ENCODE assay signal across 9 cellular contexts in genomic region chr14:61527325-61528100, GRCh38.
A peak's percentile ranks its signal among the peaks of the same experiment; 100 is the strongest.
DNase-seq lines count a peak whose midpoint lies in the region; ATAC-seq and TF ChIP-seq lines count a peak whose summit lies in the region.
"Had no signal": no experiment of that assay in that cellular context is flagged by ENCODE, and none has a peak within 500 bp of the region (broad histone marks: within the 10 kb centered on the region; RNA-seq: fewer than 3 reads in every experiment).

No MANE protein-coding gene starts in this region.

- peak overlapping the region; percentile 21 for H3K27ac ChIP-seq in CD4-positive, alpha-beta T cell (ENCODE audit: low read depth, low read length)
- H3K27ac ChIP-seq in osteoblast (ENCODE audit: low read depth, low read length), result peak overlapping the region; percentile 89

- intact Hi-C loops in CD4-positive, alpha-beta T cell (cut with DNase I, micrococcal nuclease), result no loop called here

- H3K36me3 Mint-ChIP-seq in CD4-positive, alpha-beta T cell (ENCODE audit: low read depth), result peaks cover 97% of the 10 kb centered on the region
- peaks cover 71% of the 10 kb centered on the region for H3K36me3 Mint-ChIP-seq in effector memory CD8-positive, alpha-beta T cell (ENCODE audit: insufficient read depth)

- no peaks in the 10 kb centered on the region for H3K79me2 ChIP-seq in osteoblast (ENCODE audit: insufficient read depth, low read length)

- H3K4me2 ChIP-seq in osteoblast (ENCODE audit: insufficient read depth, low read length), result peak overlapping the region; percentile 39

- no peaks in the 10 kb centered on the region for H3K9me3 Mint-ChIP-seq in CD4-positive, alpha-beta T cell
- H3K9me3 Mint-ChIP-seq in effector memory CD8-positive, alpha-beta T cell, result no peaks in the 10 kb centered on the region

- H3K36me3 ChIP-seq in osteoblast (ENCODE audit: insufficient read depth, low read length), result no peaks in the 10 kb centered on the region

- no peaks in the 10 kb centered on the region for H4K20me1 ChIP-seq in osteoblast (ENCODE audit: insufficient read depth, low read length)

- DNase-seq in CD4-positive, alpha-beta T cell, result no peak
- DNase-seq in NCI-H226, result peak; percentile 83
- no peak for DNase-seq in effector memory CD8-positive, alpha-beta T cell
- DNase-seq in osteoblast (ENCODE audit: insufficient read length, low spot score, missing footprints), result peak; percentile 56
- DNase-seq in DMS 273 treated with DMSO at 0.1 percent for 48 hours (lab: John Stamatoyannopoulos, UW), result no peak
- no peak for DNase-seq in AML-193 (lab: John Stamatoyannopoulos, UW)
- DNase-seq in GM10248 (ENCODE audit: extremely low spot score), result no peak
- no peak for DNase-seq in NCI-H2107 (lab: John Stamatoyannopoulos, UW)
- DNase-seq: erythroblast had no signal

- POLR2A ChIA-PET in CD4-positive, alpha-beta T cell (lab: Charles Lee), result no interaction called here
- POLR2A ChIA-PET in GM10248 (lab: Yijun Ruan, JAX), result no interaction called here

- H3K4me1 Mint-ChIP-seq in CD4-positive, alpha-beta T cell (ENCODE audit: low read depth), result peaks cover 82% of the 10 kb centered on the region
- peaks cover 62 to 80% of the 10 kb centered on the region in 2 donors for H3K4me1 Mint-ChIP-seq in effector memory CD8-positive, alpha-beta T cell (ENCODE audit: low read depth in 2 of 2)

- no peak for TF ChIP-seq CTCF in CD4-positive, alpha-beta T cell (IDR thresholded peaks at IDR 0.05)
- no peak for TF ChIP-seq CTCF in osteoblast (IDR thresholded peaks at IDR 0.05; ENCODE audit: extremely low read depth, low read depth, low read length)
- no peak for TF ChIP-seq CTCF in GM10248 (IDR thresholded peaks at IDR 0.05; ENCODE audit: control extremely low read depth, extremely low read depth, low read depth, missing control alignments)

- H2AFZ ChIP-seq in osteoblast (ENCODE audit: low read length), result peak overlapping the region; percentile 64

- H3K27me3 Mint-ChIP-seq in CD4-positive, alpha-beta T cell, result no peaks in the 10 kb centered on the region
- H3K27me3 Mint-ChIP-seq in effector memory CD8-positive, alpha-beta T cell, result no peaks in the 10 kb centered on the region

- peak overlapping the region; percentile 52 for H3K27ac Mint-ChIP-seq in CD4-positive, alpha-beta T cell
- H3K27ac Mint-ChIP-seq in effector memory CD8-positive, alpha-beta T cell, result peak overlapping the region; percentile 80 to 84

- H3K9me3 ChIP-seq in CD4-positive, alpha-beta T cell (ENCODE audit: control insufficient read depth, low read length), result no peaks in the 10 kb centered on the region
- H3K9me3 ChIP-seq in osteoblast (ENCODE audit: low read depth, low read length), result no peaks in the 10 kb centered on the region

- no peak overlapping the region for H3K4me3 Mint-ChIP-seq in CD4-positive, alpha-beta T cell
- peak overlapping the region; percentile 9 to 69 for H3K4me3 Mint-ChIP-seq in effector memory CD8-positive, alpha-beta T cell

- no peak overlapping the region for H3K4me3 ChIP-seq in osteoblast (ENCODE audit: insufficient read depth, low read length)

- ATAC-seq in CD4-positive, alpha-beta T cell (ENCODE audit: poor library complexity), result no peak
- no peak for ATAC-seq in effector memory CD8-positive, alpha-beta T cell (replicated peaks)

- peaks cover 75% of the 10 kb centered on the region for H3K4me1 ChIP-seq in osteoblast (ENCODE audit: insufficient read depth, low read length)

- no peaks in the 10 kb centered on the region for H3K27me3 ChIP-seq in CD4-positive, alpha-beta T cell (ENCODE audit: control insufficient read depth, insufficient read depth, low read length)
- no peaks in the 10 kb centered on the region for H3K27me3 ChIP-seq in osteoblast (ENCODE audit: insufficient read depth, low read length)

- CTCF ChIA-PET in CD4-positive, alpha-beta T cell (lab: Charles Lee), result interaction anchor here (1.4 kb wide), 1 partner anchor 14 kb away, joined by 3 read pairs; no protein-coding TSS in a partner anchor
- CTCF ChIA-PET in GM10248 (lab: Yijun Ruan, JAX), result interaction anchor here (1.0 to 1.8 kb wide), 2 partner anchors 10 to 310 kb away, joined by 3 to 4 read pairs; no protein-coding TSS in a partner anchor

Comparison
In these comparisons a context has a peak if more than half of its experiments do, and no peak if none do; other contexts are left out.
1. DNase-seq: peak in NCI-H226 (single experiment) and osteoblast (single experiment); none in CD4-positive, alpha-beta T cell (0 of 10), effector memory CD8-positive, alpha-beta T cell (0 of 3), DMS 273 treated with DMSO at 0.1 percent for 48 hours (single experiment), AML-193 (0 of 2), GM10248 (single experiment) and NCI-H2107 (single experiment).